ENCODE assay signal across 20 cellular contexts in the genomic region with DNA sequence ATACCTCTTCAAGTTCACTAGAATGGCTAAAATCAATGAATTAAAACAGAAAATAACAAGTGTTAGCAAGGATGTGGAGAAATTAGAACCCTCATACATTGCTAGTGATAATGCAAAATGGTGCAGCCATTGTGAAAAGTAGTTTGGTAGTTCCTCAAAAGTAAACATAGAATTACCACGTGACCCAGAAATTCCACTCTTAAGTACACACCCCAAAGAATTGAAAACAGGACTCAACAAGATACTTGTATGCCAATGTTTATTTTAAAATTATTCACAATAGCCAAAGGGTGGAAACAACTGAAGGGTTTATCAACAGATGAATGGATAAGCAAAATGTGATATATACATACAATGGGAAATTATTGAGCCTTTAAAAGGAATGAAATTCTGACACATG.
"Had no signal": no experiment of that assay in that cellular context is flagged by ENCODE, and none has a peak within 500 bp of the region (broad histone marks: within the 10 kb centered on the region; RNA-seq: fewer than 3 reads in every experiment).

No MANE protein-coding gene starts in this region.

- H3K4me3 ChIP-seq: esophagus muscularis mucosa, gastrocnemius medialis, heart right ventricle, prostate gland, spleen, tibial artery, upper lobe of left lung, uterus had no signal

- H3K27ac ChIP-seq: esophagus muscularis mucosa, gastrocnemius medialis, heart right ventricle, parathyroid adenoma, prostate gland, spleen, tibial artery, upper lobe of left lung, uterus had no signal

- ATAC-seq: gastrocnemius medialis; heart right ventricle; naive thymus-derived CD4-positive, alpha-beta T cell; sciatic nerve; stimulated activated memory B cell treated with anti-CD40 and anti-IgM and Interleukin-4, amounts not matched to agents 10 μg/mL and 1 μg/mL and 100 μg/mL, for 72 hours had no signal

- DNase-seq: effector CD4-positive, alpha-beta T cell; gastrocnemius medialis; heart right ventricle; hypothalamus; kidney glomerular epithelial cell; mammary epithelial cell; naive thymus-derived CD4-positive, alpha-beta T cell; nephron progenitor cell; spleen; stimulated activated CD4-positive, alpha-beta T cell treated with anti-CD3 and anti-CD28 coated beads, Interleukin-15, amount 100 ng/mL, for 24 hours; stimulated activated CD4-positive, alpha-beta T cell treated with anti-CD3 and anti-CD28 coated beads, Interleukin-1b, Interleukin-23, amount 100 ng/mL, for 48 hours; stimulated activated CD4-positive, alpha-beta T cell treated with anti-CD3 and anti-CD28 coated beads, Interleukin-4, amount 100 ng/mL, for 24 hours; tibial artery; upper lobe of left lung; uterus had no signal
